12 cellular contexts compared by ENCODE assay signal in the genomic region with DNA sequence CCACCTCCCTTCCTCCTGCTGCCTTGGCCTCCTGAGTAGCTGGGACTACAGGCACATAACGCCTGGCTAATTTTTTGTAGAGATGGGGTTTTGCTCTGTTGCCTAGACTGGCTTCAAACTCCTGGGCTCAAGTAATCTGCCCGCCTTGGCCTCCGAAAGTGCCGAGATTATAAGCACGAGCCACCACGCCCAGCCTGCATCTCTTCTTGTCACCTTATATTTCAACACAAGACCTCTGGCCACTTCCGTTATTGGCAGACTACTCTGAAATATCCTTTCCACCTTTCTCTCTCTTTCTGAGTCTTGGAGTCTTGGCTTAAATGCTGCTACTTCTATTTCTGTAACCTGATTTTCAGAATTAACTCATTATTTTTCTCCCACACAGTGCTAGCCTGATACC. TPM values are rescaled to one million over a fixed set of nuclear protein-coding genes. Genes with fewer than 3 reads are reported as not detected.
DNase-seq lines count a peak whose midpoint lies in the region; ATAC-seq and TF ChIP-seq lines count a peak whose summit lies in the region.
"Had no signal": no experiment of that assay in that cellular context is flagged by ENCODE, and none has a peak within 500 bp of the region (broad histone marks: within the 10 kb centered on the region; RNA-seq: fewer than 3 reads in every experiment).

No MANE protein-coding gene starts in this region.

- POLR2A ChIA-PET in activated CD4-positive, alpha-beta T cell treated with anti-CD3 and anti-CD28 coated beads for 36 hours (lab: Charles Lee): no interaction called here

- H3K27ac Mint-ChIP-seq in activated CD4-positive, alpha-beta T cell treated with anti-CD3 and anti-CD28 coated beads for 36 hours: peak overlapping the region; percentile 23
- no peak overlapping the region for H3K27ac Mint-ChIP-seq in activated CD4-positive, alpha-beta T cell treated with anti-CD3 and anti-CD28 coated beads, Interleukin-2, amount 10 ng/mL, durations not matched to agents 24 days and 14 days
- peak overlapping the region; percentile 72 for H3K27ac Mint-ChIP-seq in activated naive CD8-positive, alpha-beta T cell treated with anti-CD3 and anti-CD28 coated beads, Interleukin-2, amount 50 U/mL, for 24 hours
- H3K27ac Mint-ChIP-seq in progenitor cell of endocrine pancreas: peak overlapping the region; percentile 43

- peaks cover 27% of the 10 kb centered on the region for H3K36me3 Mint-ChIP-seq in activated CD4-positive, alpha-beta T cell treated with anti-CD3 and anti-CD28 coated beads for 36 hours (ENCODE audit: low read depth)
- H3K36me3 Mint-ChIP-seq in activated CD4-positive, alpha-beta T cell treated with anti-CD3 and anti-CD28 coated beads, Interleukin-2, amount 10 ng/mL, durations not matched to agents 24 days and 14 days (ENCODE audit: low read depth): peaks cover 27% of the 10 kb centered on the region
- H3K36me3 Mint-ChIP-seq in activated naive CD8-positive, alpha-beta T cell treated with anti-CD3 and anti-CD28 coated beads, Interleukin-2, amount 50 U/mL, for 24 hours (ENCODE audit: low read depth): peaks cover 27% of the 10 kb centered on the region
- peaks cover 14% of the 10 kb centered on the region for H3K36me3 Mint-ChIP-seq in progenitor cell of endocrine pancreas (ENCODE audit: insufficient read depth)

- no peak for TF ChIP-seq CTCF in progenitor cell of endocrine pancreas (IDR thresholded peaks at IDR 0.05; ENCODE audit: unreplicated experiment)

- CTCF ChIA-PET in activated CD4-positive, alpha-beta T cell treated with anti-CD3 and anti-CD28 coated beads for 36 hours (lab: Charles Lee): interaction anchor here (0.7 kb wide), 1 partner anchor 9 kb away, joined by 3 read pairs; no protein-coding TSS in a partner anchor

- ATAC-seq in activated CD4-positive, alpha-beta T cell treated with anti-CD3 and anti-CD28 coated beads for 36 hours: peak; percentile 0
- ATAC-seq in activated naive CD8-positive, alpha-beta T cell treated with anti-CD3 and anti-CD28 coated beads, Interleukin-2, amount 50 U/mL, for 24 hours: no peak

- H3K4me3 Mint-ChIP-seq in activated CD4-positive, alpha-beta T cell treated with anti-CD3 and anti-CD28 coated beads for 36 hours: no peak overlapping the region
- H3K4me3 Mint-ChIP-seq in activated CD4-positive, alpha-beta T cell treated with anti-CD3 and anti-CD28 coated beads, Interleukin-2, amount 10 ng/mL, durations not matched to agents 24 days and 14 days: no peak overlapping the region
- no peak overlapping the region for H3K4me3 Mint-ChIP-seq in activated naive CD8-positive, alpha-beta T cell treated with anti-CD3 and anti-CD28 coated beads, Interleukin-2, amount 50 U/mL, for 24 hours
- no peak overlapping the region for H3K4me3 Mint-ChIP-seq in progenitor cell of endocrine pancreas (ENCODE audit: low read depth)

- H3K27me3 Mint-ChIP-seq in activated CD4-positive, alpha-beta T cell treated with anti-CD3 and anti-CD28 coated beads for 36 hours: no peaks in the 10 kb centered on the region
- H3K27me3 Mint-ChIP-seq in activated CD4-positive, alpha-beta T cell treated with anti-CD3 and anti-CD28 coated beads, Interleukin-2, amount 10 ng/mL, durations not matched to agents 24 days and 14 days: no peaks in the 10 kb centered on the region
- no peaks in the 10 kb centered on the region for H3K27me3 Mint-ChIP-seq in activated naive CD8-positive, alpha-beta T cell treated with anti-CD3 and anti-CD28 coated beads, Interleukin-2, amount 50 U/mL, for 24 hours
- no peaks in the 10 kb centered on the region for H3K27me3 Mint-ChIP-seq in progenitor cell of endocrine pancreas

- H3K9me3 Mint-ChIP-seq in activated CD4-positive, alpha-beta T cell treated with anti-CD3 and anti-CD28 coated beads for 36 hours (ENCODE audit: low read depth): peaks cover 6% of the 10 kb centered on the region
- H3K9me3 Mint-ChIP-seq in activated CD4-positive, alpha-beta T cell treated with anti-CD3 and anti-CD28 coated beads, Interleukin-2, amount 10 ng/mL, durations not matched to agents 24 days and 14 days: peaks cover 6% of the 10 kb centered on the region
- H3K9me3 Mint-ChIP-seq in activated naive CD8-positive, alpha-beta T cell treated with anti-CD3 and anti-CD28 coated beads, Interleukin-2, amount 50 U/mL, for 24 hours: peaks cover 11% of the 10 kb centered on the region
- peaks cover 3% of the 10 kb centered on the region for H3K9me3 Mint-ChIP-seq in progenitor cell of endocrine pancreas (ENCODE audit: low read depth)

- peaks cover 63% of the 10 kb centered on the region for H3K4me1 Mint-ChIP-seq in activated CD4-positive, alpha-beta T cell treated with anti-CD3 and anti-CD28 coated beads for 36 hours
- H3K4me1 Mint-ChIP-seq in activated CD4-positive, alpha-beta T cell treated with anti-CD3 and anti-CD28 coated beads, Interleukin-2, amount 10 ng/mL, durations not matched to agents 24 days and 14 days: peaks cover 45% of the 10 kb centered on the region
- peaks cover 64% of the 10 kb centered on the region for H3K4me1 Mint-ChIP-seq in activated naive CD8-positive, alpha-beta T cell treated with anti-CD3 and anti-CD28 coated beads, Interleukin-2, amount 50 U/mL, for 24 hours
- H3K4me1 Mint-ChIP-seq in progenitor cell of endocrine pancreas (ENCODE audit: low read depth): peaks cover 20% of the 10 kb centered on the region

- no peak for DNase-seq in activated CD4-positive, alpha-beta T cell treated with anti-CD3 and anti-CD28 coated beads for 36 hours
- DNase-seq in activated CD4-positive, alpha-beta T cell treated with anti-CD3 and anti-CD28 coated beads, Interleukin-2, amount 10 ng/mL, durations not matched to agents 24 days and 14 days: no peak
- DNase-seq in MV-4-11 (lab: John Stamatoyannopoulos, UW) (peak; percentile 27), progenitor cell of endocrine pancreas (ENCODE audit: low spot score, unreplicated experiment) (no peak), C1 segment of cervical spinal cord (lab: John Stamatoyannopoulos, UW) (no peak), mesenteric fat pad (ENCODE audit: low spot score) (no peak), NCI-H526 (lab: John Stamatoyannopoulos, UW) (no peak)
- DNase-seq in activated naive CD8-positive, alpha-beta T cell treated with anti-CD3 and anti-CD28 coated beads, Interleukin-2, amount 50 U/mL, for 24 hours: no peak
- DNase-seq: 8988T, Kasumi-1, SJCRH30, transverse colon had no signal

- intact Hi-C loops in activated CD4-positive, alpha-beta T cell treated with anti-CD3 and anti-CD28 coated beads for 36 hours (cut with DNase I, micrococcal nuclease): no loop called here
- intact Hi-C loops in activated CD4-positive, alpha-beta T cell treated with anti-CD3 and anti-CD28 coated beads, Interleukin-2, amount 10 ng/mL, durations not matched to agents 24 days and 14 days (cut with micrococcal nuclease): no loop called here

RNA-seq across cellular contexts. Expression of gene KIAA0232, which starts 5.6 kb away (rescaled TPM):
- 10 to 100 TPM in 1 of 2 experiments, 1 to 10 TPM in 1; 9.4 to 13.1 TPM for total RNA-seq in activated CD4-positive, alpha-beta T cell treated with anti-CD3 and anti-CD28 coated beads for 36 hours
- total RNA-seq in activated CD4-positive, alpha-beta T cell treated with anti-CD3 and anti-CD28 coated beads, Interleukin-2, amount 10 ng/mL, durations not matched to agents 24 days and 14 days: 13.6 and 16.7 TPM in 2 replicates
- total RNA-seq in progenitor cell of endocrine pancreas (50.3 and 52.8 TPM in 2 replicates), mesenteric fat pad (33.4 TPM)
